In genomic region chr5:172183881-172184280, GRCh38 we compare ENCODE assay signal across 17 cellular contexts. TPM values are rescaled to one million over a fixed set of nuclear protein-coding genes. Genes with fewer than 3 reads are reported as not detected.
DNase-seq lines count a peak whose midpoint lies in the region; ATAC-seq and TF ChIP-seq lines count a peak whose summit lies in the region.
"Had no signal": no experiment of that assay in that cellular context is flagged by ENCODE, and none has a peak within 500 bp of the region (broad histone marks: within the 10 kb centered on the region; RNA-seq: fewer than 3 reads in every experiment).

No MANE protein-coding gene starts in this region.

- in situ Hi-C loops in G401 (cut with HindIII; ENCODE audit: low sequenced_read_pairs) = no loop called here

- DNase-seq in CD14-positive monocyte (ENCODE audit: low spot score) = no peak
- peak; percentile 66 for DNase-seq in G401 (ENCODE audit: low spot score)
- DNase-seq in neural crest cell (ENCODE audit: low read depth, low spot score) = no peak
- DNase-seq in NCI-H187 (lab: John Stamatoyannopoulos, UW) = no peak
- DNase-seq: activated CD4-positive, alpha-beta T cell treated with anti-CD3 and anti-CD28 coated beads for 4 hours; cerebellar nuclear complex; NCI-H1048; NCI-H2227 treated with DMSO at 0.1 percent for 48 hours; OCI-M1; stimulated activated CD4-positive, alpha-beta T cell treated with anti-CD3 and anti-CD28 coated beads, Interleukin-15, amount 100 ng/mL, for 24 hours had no signal

- intact Hi-C loops in CD14-positive monocyte (cut with micrococcal nuclease) = no loop called here

- H3K4me1 Mint-ChIP-seq in CD14-positive monocyte (peaks cover 67% of the 10 kb centered on the region), neural crest cell (peaks cover 40% of the 10 kb centered on the region)
- peaks cover 64% of the 10 kb centered on the region for H3K4me1 Mint-ChIP-seq in activated naive CD8-positive, alpha-beta T cell (ENCODE audit: low read depth)

- TF ChIP-seq CTCF in CD14-positive monocyte (IDR thresholded peaks at IDR 0.05) = no peak
- no peak for TF ChIP-seq CTCF in neural crest cell (conservative IDR thresholded peaks at IDR 0.05)

- H3K27ac Mint-ChIP-seq in CD14-positive monocyte (peak overlapping the region in 5 of 7 donors; percentile 13 to 100 (median 98)), neural crest cell (ENCODE audit: unreplicated experiment) (no peak overlapping the region)
- peak overlapping the region; percentile 95 for H3K27ac Mint-ChIP-seq in activated naive CD8-positive, alpha-beta T cell
- H3K27ac Mint-ChIP-seq: type B pancreatic cell had no signal

- H3K9me3 Mint-ChIP-seq in CD14-positive monocyte (no peaks in the 10 kb centered on the region), neural crest cell (no peaks in the 10 kb centered on the region)
- no peaks in the 10 kb centered on the region for H3K9me3 Mint-ChIP-seq in activated naive CD8-positive, alpha-beta T cell (ENCODE audit: low read depth)
- H3K9me3 Mint-ChIP-seq: type B pancreatic cell had no signal

- ATAC-seq in HG02678 (IDR thresholded peaks at IDR 0.05; ENCODE audit: unreplicated experiment) (no peak), HG03354 (IDR thresholded peaks at IDR 0.05; ENCODE audit: poor library complexity, severe bottlenecking, unreplicated experiment) (no peak)

- H3K4me3 Mint-ChIP-seq in CD14-positive monocyte (no peak overlapping the region), neural crest cell (peak overlapping the region; percentile 51)
- H3K4me3 Mint-ChIP-seq in activated naive CD8-positive, alpha-beta T cell = peak overlapping the region; percentile 99
- H3K4me3 Mint-ChIP-seq: type B pancreatic cell had no signal

- H3K36me3 Mint-ChIP-seq in CD14-positive monocyte (peaks cover 39 to 56% of the 10 kb centered on the region in 2 donors), neural crest cell (ENCODE audit: low read depth) (peaks cover 5% of the 10 kb centered on the region)
- peaks cover 4% of the 10 kb centered on the region for H3K36me3 Mint-ChIP-seq in activated naive CD8-positive, alpha-beta T cell

- peaks cover 0 to 2% (median 2%) of the 10 kb centered on the region in 3 donors for H3K27me3 Mint-ChIP-seq in CD14-positive monocyte (ENCODE audit: low read depth in 3 of 3)
- no peaks in the 10 kb centered on the region for H3K27me3 Mint-ChIP-seq in activated naive CD8-positive, alpha-beta T cell
- H3K27me3 Mint-ChIP-seq in neural crest cell (ENCODE audit: low read depth) = peaks cover 4% of the 10 kb centered on the region

RNA-seq across cellular contexts. Expression of gene STK10, which starts 4.1 kb away (rescaled TPM):
- polyA plus RNA-seq in CD14-positive monocyte = 10 to 100 TPM; 21.5 to 47.4 TPM
- total RNA-seq in G401 (2014; rRNA removed; shearing (Covaris generic)) = 14.2 and 17.0 TPM in 2 replicates
- 32.3 and 43.5 TPM in 2 replicates for total RNA-seq in neural crest cell

RNA-seq across cellular contexts. Expression of gene EFCAB9, which starts 10.1 kb away (rescaled TPM):
- polyA plus RNA-seq in CD14-positive monocyte = not detected
- total RNA-seq in G401 (2014; rRNA removed; shearing (Covaris generic)) = not detected in 2 replicates
- total RNA-seq in neural crest cell = 0.37 TPM in 1 of 2 replicates, not detected in the other
- total RNA-seq: HT1080, pulmonary artery endothelial cell had no signal
- polyA plus RNA-seq: keratinocyte had no signal

Comparison
In these comparisons a context has a peak if more than half of its experiments do, and no peak if none do; other contexts are left out.
1. H3K4me3 Mint-ChIP-seq: peak in activated naive CD8-positive, alpha-beta T cell (single experiment) and neural crest cell (single experiment); none in CD14-positive monocyte (0 of 2).